In the genomic region with DNA sequence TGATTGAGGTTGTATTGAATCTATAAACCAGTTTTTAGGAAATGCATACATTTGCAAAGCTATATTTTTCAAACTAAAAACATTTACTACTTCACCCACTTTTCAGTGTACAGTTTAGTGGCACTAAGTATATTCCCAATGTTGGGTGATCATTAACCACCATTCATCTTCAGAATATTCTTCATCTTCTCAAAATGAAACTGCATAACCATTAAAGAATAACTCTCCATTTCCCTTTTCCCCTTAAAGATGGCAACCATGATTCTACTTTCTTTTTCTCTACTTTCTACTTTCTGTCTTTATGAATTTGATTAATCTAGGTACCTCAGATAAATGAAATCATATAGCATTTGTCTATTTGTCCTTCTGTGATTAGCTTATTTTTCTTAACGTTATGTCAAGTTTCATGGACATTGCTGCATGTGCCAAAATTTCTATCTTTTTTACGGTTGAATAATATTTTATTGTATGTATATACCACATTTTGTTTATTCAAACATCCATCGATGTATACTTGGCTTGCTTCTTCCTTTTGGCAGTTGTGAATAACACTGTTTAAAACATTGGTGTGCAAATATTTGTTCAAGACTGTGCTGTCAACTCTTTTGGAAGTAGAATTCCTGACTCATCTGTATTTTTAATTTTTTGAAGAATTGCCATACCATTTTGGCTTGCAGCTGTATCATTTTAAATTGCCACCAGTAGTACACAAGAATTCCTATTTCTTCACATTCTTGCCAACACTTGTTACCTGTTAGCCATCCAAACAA, we compare ENCODE assay signal across 12 cellular contexts.
"Had no signal": no experiment of that assay in that cellular context is flagged by ENCODE, and none has a peak within 500 bp of the region (broad histone marks: within the 10 kb centered on the region; RNA-seq: fewer than 3 reads in every experiment).

No MANE protein-coding gene starts in this region.

- ATAC-seq: activated T-cell treated with anti-CD3 and anti-CD28 coated beads, Interleukin-2, amount 50 U/mL, for 72 hours; naive thymus-derived CD8-positive, alpha-beta T cell; stimulated activated memory B cell treated with anti-CD40 and anti-IgM and Interleukin-4, amounts not matched to agents 10 μg/mL and 1 μg/mL and 100 μg/mL, for 72 hours had no signal

- FAIRE-seq: endothelial cell of umbilical vein had no signal

- H3K9me3 ChIP-seq: esophagus squamous epithelium had no signal

- H3K36me3 ChIP-seq: brain microvascular endothelial cell, esophagus squamous epithelium had no signal

- H3K27me3 ChIP-seq: brain microvascular endothelial cell, esophagus squamous epithelium had no signal

- DNase-seq: activated CD4-positive, alpha-beta T cell treated with anti-CD3 and anti-CD28 coated beads, Interleukin-2, amount 10 ng/mL, durations not matched to agents 24 days and 14 days; activated CD4-positive, CD25-positive, alpha-beta regulatory T cell; activated CD8-positive, alpha-beta memory T cell treated with anti-CD3 and anti-CD28 coated beads, Interleukin-2, amount 50 U/mL, for 48 hours; activated naive CD8-positive, alpha-beta T cell treated with anti-CD3 and anti-CD28 coated beads, Interleukin-2, amount 10 ng/mL, durations not matched to agents 7 days and 5 days; activated T-cell treated with anti-CD3 and anti-CD28 coated beads, Interleukin-2, amount 50 U/mL, for 72 hours; brain microvascular endothelial cell; effector CD8-positive, alpha-beta T cell; esophagus squamous epithelium; mesenchymal stem cell; naive thymus-derived CD8-positive, alpha-beta T cell had no signal

- H3K4me1 ChIP-seq: esophagus squamous epithelium had no signal

- H3K4me3 ChIP-seq: esophagus squamous epithelium had no signal

- H3K27ac ChIP-seq: brain microvascular endothelial cell, esophagus squamous epithelium had no signal
